ENCODE assay signal across 13 cellular contexts in the genomic region with DNA sequence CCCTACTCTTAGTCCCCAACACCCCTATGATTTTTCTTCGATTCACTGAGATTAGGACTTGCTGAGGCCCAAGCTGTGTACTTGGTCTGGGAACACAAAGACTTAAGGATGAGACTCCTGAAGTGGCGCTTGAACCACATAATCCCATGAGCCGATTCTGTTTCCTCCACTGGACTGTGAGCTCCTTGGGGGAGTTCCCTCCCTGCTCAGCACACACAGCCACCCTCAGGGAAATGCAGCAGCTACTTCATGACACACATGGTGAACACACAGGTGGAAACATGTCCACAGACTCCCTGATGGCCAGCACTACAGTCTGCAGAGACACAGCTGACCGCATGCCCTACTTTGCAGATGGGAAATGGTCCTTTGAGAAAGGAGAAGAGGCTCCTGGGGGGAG.
"Had no signal": no experiment of that assay in that cellular context is flagged by ENCODE, and none has a peak within 500 bp of the region (broad histone marks: within the 10 kb centered on the region; RNA-seq: fewer than 3 reads in every experiment).

No MANE protein-coding gene starts in this region.

- H3K36me3 Mint-ChIP-seq: natural killer cell had no signal

- H3K4me3 Mint-ChIP-seq: natural killer cell had no signal

- H3K27ac Mint-ChIP-seq: natural killer cell, progenitor cell of endocrine pancreas had no signal

- DNase-seq: activated CD4-positive, alpha-beta T cell treated with anti-CD3 and anti-CD28 coated beads for 4 hours; activated CD8-positive, alpha-beta memory T cell treated with anti-CD3 and anti-CD28 coated beads, Interleukin-2, amount 50 U/mL, for 48 hours; adrenal gland; foreskin fibroblast; mesenchymal stem cell; natural killer cell; occipital lobe; stimulated activated CD4-positive, alpha-beta T cell treated with anti-CD3 and anti-CD28 coated beads, Interleukin-15, amount 100 ng/mL, for 24 hours; stimulated activated CD4-positive, alpha-beta T cell treated with anti-CD3 and anti-CD28 coated beads, Interleukin-4, amount 100 ng/mL, for 1 hour; stimulated activated naive CD4-positive, alpha-beta T cell treated with Interleukin-2 at 50 U/mL for 16 hours; upper lobe of left lung had no signal

- H3K27ac ChIP-seq: adrenal gland, right atrium auricular region, upper lobe of left lung had no signal

- ATAC-seq: natural killer cell had no signal

- H3K9me3 Mint-ChIP-seq: natural killer cell had no signal
